In the genomic region with DNA sequence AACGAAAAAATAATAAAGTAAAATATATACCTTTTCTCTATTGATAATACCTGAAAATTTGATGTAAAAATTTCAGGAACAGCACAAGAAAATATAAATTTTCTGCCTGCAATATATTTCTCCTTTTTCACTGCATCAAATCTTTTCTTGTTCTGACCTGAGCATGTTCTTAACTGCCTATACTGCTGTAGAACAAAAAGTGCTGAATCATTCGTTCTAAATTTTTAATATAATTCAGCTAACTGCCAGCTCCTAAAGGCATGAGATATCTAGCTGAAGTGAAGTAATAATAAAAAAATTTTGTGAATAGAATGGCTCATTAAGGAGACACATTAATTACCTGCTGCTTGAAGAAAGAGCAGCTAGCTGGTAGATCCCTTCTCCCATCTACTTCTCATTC, we compare ENCODE assay signal across 28 cellular contexts.
A peak's percentile ranks its signal among the peaks of the same experiment; 100 is the strongest.
DNase-seq lines count a peak whose midpoint lies in the region; ATAC-seq, FAIRE-seq and TF ChIP-seq lines count a peak whose summit lies in the region.
"Had no signal": no experiment of that assay in that cellular context is flagged by ENCODE, and none has a peak within 500 bp of the region (broad histone marks: within the 10 kb centered on the region; RNA-seq: fewer than 3 reads in every experiment).

No MANE protein-coding gene starts in this region.

- TF ChIP-seq POLR2A in HepG2 (IDR thresholded peaks at IDR 0.05; ENCODE audit: insufficient read depth in 1 of 2, low read depth in 2 of 2, low read length in 2 of 2) (no peak), right lobe of liver (IDR thresholded peaks at IDR 0.05) (no peak)

- no peaks in the 10 kb centered on the region for H4K20me1 ChIP-seq in HepG2 (ENCODE audit: insufficient read depth, low read length)
- H4K20me1 ChIP-seq in neural progenitor cell (ENCODE audit: low read depth), result no peaks in the 10 kb centered on the region
- H4K20me1 ChIP-seq: BLaER1 had no signal

- H3K9ac ChIP-seq in HepG2 (ENCODE audit: insufficient read depth, low read depth, low read length) (no peak overlapping the region), kidney (ENCODE audit: low read length in 2 of 2) (no peak overlapping the region), neural progenitor cell (no peak overlapping the region)
- H3K9ac ChIP-seq: BLaER1 had no signal

- H3K27ac ChIP-seq in HepG2 (ENCODE audit: extremely low read length, insufficient read depth, low read length) (no peak overlapping the region), right lobe of liver (no peak overlapping the region), kidney (ENCODE audit: low read depth in 2 of 2, low read length in 2 of 2) (no peak overlapping the region), neural progenitor cell (no peak overlapping the region)
- H3K27ac ChIP-seq: 22Rv1, BLaER1 had no signal

- DNase-seq in HepG2 (ENCODE audit: low spot score) (no peak), right lobe of liver (no peak), OCI-M1 (lab: John Stamatoyannopoulos, UW) (peak; percentile 10), kidney (no peak), neural progenitor cell (ENCODE audit: low spot score) (no peak), posterior cingulate gyrus (no peak), T-helper 17 cell (no peak)
- DNase-seq: ACHN; BE2C; C1 segment of cervical spinal cord; CD4-positive, alpha-beta memory T cell; CD4-positive, CD25-positive, alpha-beta regulatory T cell; CD8-positive, alpha-beta memory T cell; COR-L47; DMS 273 treated with DMSO at 0.1 percent for 48 hours; DMS153; DMS53; DMS79; DND-41; EL; GDM1 had no signal

- H3K4me3 Mint-ChIP-seq in neural progenitor cell (no peak overlapping the region), T-helper 17 cell (no peak overlapping the region)
- H3K4me3 Mint-ChIP-seq: CD14-positive monocyte; CD4-positive, alpha-beta memory T cell; CD4-positive, CD25-positive, alpha-beta regulatory T cell; CD8-positive, alpha-beta memory T cell had no signal

- ATAC-seq in HepG2 (no peak), right lobe of liver (no peak), HG03354 (IDR thresholded peaks at IDR 0.05; ENCODE audit: poor library complexity, severe bottlenecking, unreplicated experiment) (no peak), T-helper 17 cell (no peak)
- ATAC-seq: GM12878 had no signal

- H3K27ac Mint-ChIP-seq in neural progenitor cell (no peak overlapping the region), T-helper 17 cell (no peak overlapping the region)
- H3K27ac Mint-ChIP-seq: CD14-positive monocyte; CD4-positive, alpha-beta memory T cell; CD4-positive, CD25-positive, alpha-beta regulatory T cell; CD8-positive, alpha-beta memory T cell had no signal

- no peaks in the 10 kb centered on the region for H3K9me3 Mint-ChIP-seq in neural progenitor cell

- H2AFZ ChIP-seq in HepG2 (ENCODE audit: low read length) (no peak overlapping the region), neural progenitor cell (replicated peaks) (peak overlapping the region; percentile 37)

- no peaks in the 10 kb centered on the region for H3K9me3 ChIP-seq in HepG2 (ENCODE audit: low read length)
- no peaks in the 10 kb centered on the region for H3K9me3 ChIP-seq in right lobe of liver
- no peaks in the 10 kb centered on the region for H3K9me3 ChIP-seq in kidney (ENCODE audit: control insufficient read depth in 1 of 2, low read length in 2 of 2)
- H3K9me3 ChIP-seq in neural progenitor cell (ENCODE audit: low read depth), result no peaks in the 10 kb centered on the region
- H3K9me3 ChIP-seq in T-helper 17 cell (ENCODE audit: control insufficient read depth, low read length, poor library complexity, severe bottlenecking), result no peaks in the 10 kb centered on the region
- H3K9me3 ChIP-seq: BE2C, BLaER1 had no signal

- intact Hi-C loops in HepG2 (cut with micrococcal nuclease; ENCODE audit: unreplicated experiment) (no loop called here), right lobe of liver (cut with DNase I) (no loop called here), kidney (cut with DNase I) (no loop called here), posterior cingulate gyrus (cut with DNase I) (no loop called here)

- WGBS in HepG2 (ENCODE audit: low lambda C conversion rate), result 1% methylated on average over 2 of the region's 2 CpGs
- WGBS in right lobe of liver (ENCODE audit: insufficient coverage, low coverage, low lambda C conversion rate, missing lambda C conversion rate), result 22% methylated on average over 2 of the region's 2 CpGs

- H3K4me3 ChIP-seq in HepG2 (replicated peaks in 1 of 3; ENCODE audit: insufficient read depth in 1 of 3, low read depth in 2 of 3, low read length in 3 of 3), result no peak overlapping the region
- no peak overlapping the region for H3K4me3 ChIP-seq in right lobe of liver
- no peak overlapping the region for H3K4me3 ChIP-seq in kidney (ENCODE audit: low read length in 2 of 2)
- no peak overlapping the region for H3K4me3 ChIP-seq in neural progenitor cell
- H3K4me3 ChIP-seq: BLaER1, GM12878 had no signal

- H3K27me3 ChIP-seq in HepG2 (ENCODE audit: control insufficient read depth in 1 of 2, insufficient read depth in 2 of 2, low read length in 2 of 2) (no peaks in the 10 kb centered on the region), right lobe of liver (no peaks in the 10 kb centered on the region), neural progenitor cell (no peaks in the 10 kb centered on the region)
- H3K27me3 ChIP-seq: BE2C, BLaER1 had no signal

- no TSS peak for BruUV-seq in HepG2 (replicated peaks; lab: Mats Ljungman, UMichigan)

- TF ChIP-seq EP300 in HepG2 (IDR thresholded peaks at IDR 0.05; ENCODE audit: low read depth in 2 of 2, low read length in 2 of 2), result no peak
- no peak for TF ChIP-seq EP300 in HepG2 (CRISPR knock-in tag; IDR thresholded peaks at IDR 0.05; ENCODE audit: borderline replicate concordance)

- H3K79me2 ChIP-seq in HepG2 (ENCODE audit: insufficient read depth, low read length), result no peaks in the 10 kb centered on the region
- no peaks in the 10 kb centered on the region for H3K79me2 ChIP-seq in neural progenitor cell (ENCODE audit: low read depth)

- no peak for TF ChIP-seq RAD21 in HepG2 (CRISPR knock-in tag; IDR thresholded peaks at IDR 0.05)

- H3F3A ChIP-seq in neural progenitor cell (ENCODE audit: low read depth), result no peaks in the 10 kb centered on the region

- POLR2A ChIA-PET in HepG2 (lab: Yijun Ruan, JAX), result no interaction called here

- H3K4me2 ChIP-seq in HepG2 (ENCODE audit: low read depth, low read length) (no peak overlapping the region), neural progenitor cell (no peak overlapping the region)
- H3K4me2 ChIP-seq: BLaER1 had no signal

- no peaks in the 10 kb centered on the region for H3K36me3 Mint-ChIP-seq in neural progenitor cell
- H3K36me3 Mint-ChIP-seq in T-helper 17 cell (ENCODE audit: low read depth), result no peaks in the 10 kb centered on the region
- H3K36me3 Mint-ChIP-seq: CD14-positive monocyte; CD4-positive, alpha-beta memory T cell; CD4-positive, CD25-positive, alpha-beta regulatory T cell; CD8-positive, alpha-beta memory T cell had no signal

- no peaks in the 10 kb centered on the region for H3K4me1 Mint-ChIP-seq in neural progenitor cell
- no peaks in the 10 kb centered on the region for H3K4me1 Mint-ChIP-seq in T-helper 17 cell
- H3K4me1 Mint-ChIP-seq: CD14-positive monocyte; CD4-positive, alpha-beta memory T cell; CD4-positive, CD25-positive, alpha-beta regulatory T cell; CD8-positive, alpha-beta memory T cell had no signal

- H3K4me1 ChIP-seq in HepG2 (ENCODE audit: insufficient read depth, low read length), result no peaks in the 10 kb centered on the region
- no peaks in the 10 kb centered on the region for H3K4me1 ChIP-seq in right lobe of liver
- no peaks in the 10 kb centered on the region for H3K4me1 ChIP-seq in kidney (ENCODE audit: control insufficient read depth in 1 of 2, insufficient read depth in 1 of 2, low read depth in 1 of 2, low read length in 2 of 2)
- H3K4me1 ChIP-seq in neural progenitor cell, result no peaks in the 10 kb centered on the region
- H3K4me1 ChIP-seq: BE2C, BLaER1 had no signal

- FAIRE-seq in HepG2 (lab: Jason Lieb, UNC) (no peak), kidney (lab: Jason Lieb, UNC) (peak; percentile 13)
- FAIRE-seq: GM12878, GM12892, GM18507 had no signal

- no peaks in the 10 kb centered on the region for H3K27me3 Mint-ChIP-seq in neural progenitor cell (ENCODE audit: insufficient read depth, low read depth)
- H3K27me3 Mint-ChIP-seq in T-helper 17 cell, result no peaks in the 10 kb centered on the region
- H3K27me3 Mint-ChIP-seq: CD4-positive, alpha-beta memory T cell; CD4-positive, CD25-positive, alpha-beta regulatory T cell; CD8-positive, alpha-beta memory T cell had no signal

- CTCF ChIA-PET in HepG2 (lab: Yijun Ruan, JAX; ENCODE audit: low intra/inter-chr PET ratio, low total read pairs), result no interaction called here

- no peaks in the 10 kb centered on the region for H3K36me3 ChIP-seq in HepG2 (replicated peaks in 1 of 2; ENCODE audit: control insufficient read depth in 1 of 2, insufficient read depth in 2 of 2, low read length in 2 of 2)
- no peaks in the 10 kb centered on the region for H3K36me3 ChIP-seq in right lobe of liver
- no peaks in the 10 kb centered on the region for H3K36me3 ChIP-seq in kidney (ENCODE audit: control insufficient read depth in 1 of 2, insufficient read depth in 2 of 2, low read length in 2 of 2)
- no peaks in the 10 kb centered on the region for H3K36me3 ChIP-seq in neural progenitor cell
- H3K36me3 ChIP-seq: BE2C, BLaER1 had no signal

- no peak for TF ChIP-seq CTCF in HepG2 (CRISPR knock-in tag; IDR thresholded peaks at IDR 0.05)
- TF ChIP-seq CTCF in right lobe of liver (IDR thresholded peaks at IDR 0.05), result no peak
- TF ChIP-seq CTCF in kidney (IDR thresholded peaks at IDR 0.05; ENCODE audit: borderline replicate concordance, extremely low read depth, insufficient read depth), result no peak
- no peak for TF ChIP-seq CTCF in neural progenitor cell (IDR thresholded peaks at IDR 0.05)

- in situ Hi-C loops in HepG2 (cut with HindIII; ENCODE audit: extremely low pct_ligation_motif_present, low pct_unique_long_range_greater_than_20kb), result no loop called here

TF ChIP-seq in HepG2, 621 proteins besides CTCF, POLR2A, EP300 and RAD21:
- TF ChIP-seq NFE2L2 (IDR thresholded peaks at IDR 0.05; ENCODE audit: low read length) (peak; percentile 80), CHCHD3 (CRISPR knock-in tag; IDR thresholded peaks at IDR 0.05) (no peak), EHMT2 (IDR thresholded peaks at IDR 0.05; ENCODE audit: borderline replicate concordance, low read depth, low read length) (no peak), ZNF10 (CRISPR knock-in tag; IDR thresholded peaks at IDR 0.05; ENCODE audit: borderline replicate concordance, low read depth) (no peak), MAFK (conservative IDR thresholded peaks at IDR 0.05 in 1 of 2, IDR thresholded peaks at IDR 0.05 in 1 of 2; ENCODE audit: low read length in 2 of 2) (peak; percentile 36 to 61; a peak in 3 of 4 replicates), MAFF (IDR thresholded peaks at IDR 0.05; ENCODE audit: low read depth, low read length) (0 out of 2 replicates have a peak, but pooled peaks have one; percentile 21)
TF ChIP-seq in HepG2: peak in this region for 3.
